Comparison of ENCODE assay signal across 24 cellular contexts in genomic region chr15:98155356-98155755, GRCh38.
DNase-seq lines count a peak whose midpoint lies in the region; ATAC-seq and TF ChIP-seq lines count a peak whose summit lies in the region.
"Had no signal": no experiment of that assay in that cellular context is flagged by ENCODE, and none has a peak within 500 bp of the region (broad histone marks: within the 10 kb centered on the region; RNA-seq: fewer than 3 reads in every experiment).

No MANE protein-coding gene starts in this region.

- DNase-seq in Daoy (ENCODE audit: low read depth) = peak; percentile 54
- peak; percentile 19 for DNase-seq in choroid plexus epithelial cell (ENCODE audit: low read depth)
- DNase-seq in kidney tubule cell (ENCODE audit: low spot score) = peak; percentile 31
- DNase-seq in stomach = no peak
- DNase-seq in WTC11 (ENCODE audit: low spot score) = no peak
- DNase-seq: activated CD8-positive, alpha-beta memory T cell treated with anti-CD3 and anti-CD28 coated beads, Interleukin-2, amount 50 U/mL, for 48 hours; activated effector memory CD4-positive, alpha-beta T cell treated with Interleukin-2 at 50 U/mL for 16 hours; erythroblast; head of caudate nucleus; left ventricle myocardium inferior; MM.1S; NCI-H146; NCI-H2171; NCI-H82; stimulated activated CD4-positive, alpha-beta T cell treated with anti-CD3 and anti-CD28 coated beads, Interleukin-2, amount 100 ng/mL, for 48 hours; stimulated activated naive CD8-positive, alpha-beta T cell treated with anti-CD3 and anti-CD28 coated beads, Interleukin-15, Interleukin-2, amounts not matched to agents 100 U/mL and 50 U/mL, for 24 hours; T-helper 17 cell had no signal

- peaks cover 5% of the 10 kb centered on the region for H3K4me1 Mint-ChIP-seq in WTC11

- POLR2A ChIA-PET in WTC11 (lab: Charles Lee) = no interaction called here

- no peak overlapping the region for H3K4me2 ChIP-seq in Loucy (ENCODE audit: low read depth, low read length, poor library complexity, severe bottlenecking)

- H3K36me3 Mint-ChIP-seq in WTC11 = peaks cover 4% of the 10 kb centered on the region; the same call in 1 of the 2 replicates

- H3K27me3 Mint-ChIP-seq in WTC11 (ENCODE audit: low read depth) = no peaks in the 10 kb centered on the region; the same call in 1 of the 2 replicates
- H3K27me3 Mint-ChIP-seq: T-helper 17 cell had no signal

- no peaks in the 10 kb centered on the region for H3K79me2 ChIP-seq in Loucy (ENCODE audit: insufficient read depth, low read length)

- H3F3A ChIP-seq in Loucy (ENCODE audit: low read depth) = no peaks in the 10 kb centered on the region

- no peaks in the 10 kb centered on the region for H3K9me2 ChIP-seq in Loucy (replicated peaks; ENCODE audit: low read depth, low read length)

- H3K36me3 ChIP-seq in Loucy (ENCODE audit: insufficient read depth, low read length) (no peaks in the 10 kb centered on the region), stomach (no peaks in the 10 kb centered on the region)
- H3K36me3 ChIP-seq: left ventricle myocardium inferior, SJSA1, tibial nerve had no signal

- H3K27ac ChIP-seq in stomach = no peak overlapping the region
- H3K27ac ChIP-seq: left ventricle myocardium inferior, SJSA1, skin epidermis, tibial nerve, VCaP had no signal

- H3K27me3 ChIP-seq in Loucy (ENCODE audit: insufficient read depth, low read length, poor library complexity, severe bottlenecking) (no peaks in the 10 kb centered on the region), stomach (no peaks in the 10 kb centered on the region)
- H3K27me3 ChIP-seq: SJSA1, tibial nerve had no signal

- H2AFZ ChIP-seq in Loucy (ENCODE audit: low read length) = 0 out of 2 replicates have a peak overlapping the region, but pooled peaks have one; percentile 35

- H4K20me1 ChIP-seq in Loucy (ENCODE audit: insufficient read depth, low read length, poor library complexity, severe bottlenecking) = no peaks in the 10 kb centered on the region

- H3K9me3 Mint-ChIP-seq in WTC11 = peaks cover 14% of the 10 kb centered on the region

- TF ChIP-seq EP300 in stomach (IDR thresholded peaks at IDR 0.05) = no peak

- no peak overlapping the region for H3K9ac ChIP-seq in Loucy (ENCODE audit: low read depth, low read length, poor library complexity, severe bottlenecking)

- no peak for TF ChIP-seq CTCF in Loucy (conservative IDR thresholded peaks at IDR 0.05; ENCODE audit: low read length)
- no peak for TF ChIP-seq CTCF in choroid plexus epithelial cell (conservative IDR thresholded peaks at IDR 0.05; ENCODE audit: low read depth, low read length)
- no peak for TF ChIP-seq CTCF in stomach (IDR thresholded peaks at IDR 0.05)
- TF ChIP-seq CTCF in WTC11 (IDR thresholded peaks at IDR 0.05) = no peak

- H3K4me3 Mint-ChIP-seq in WTC11 = no peak overlapping the region
- H3K4me3 Mint-ChIP-seq: T-helper 17 cell had no signal

- intact Hi-C loops in stomach (cut with DNase I; ENCODE audit: low total_unique reads) = no loop called here

- TF ChIP-seq POLR2A in stomach (IDR thresholded peaks at IDR 0.05) = no peak

- H3K9me3 ChIP-seq in Loucy (ENCODE audit: insufficient read depth, low read depth, low read length) (0 out of 2 replicates have a peak, but pooled peaks cover 11% of the 10 kb centered on the region), stomach (no peaks in the 10 kb centered on the region)
- H3K9me3 ChIP-seq: left ventricle myocardium inferior, SJSA1, tibial nerve had no signal

- H3K27ac Mint-ChIP-seq in WTC11 = no peak overlapping the region
- H3K27ac Mint-ChIP-seq: T-helper 17 cell had no signal

- H3K4me1 ChIP-seq in Loucy (ENCODE audit: insufficient read depth, low read length, poor library complexity, severe bottlenecking) (peaks cover 67% of the 10 kb centered on the region), stomach (no peaks in the 10 kb centered on the region)
- H3K4me1 ChIP-seq: left ventricle myocardium inferior, tibial nerve had no signal

- ATAC-seq in WTC11 (no peak), HG03025 (IDR thresholded peaks at IDR 0.05; ENCODE audit: low FRiP score, unreplicated experiment) (no peak)
- ATAC-seq: PC-3; stimulated activated naive CD8-positive, alpha-beta T cell treated with anti-CD3 and anti-CD28 coated beads, Interleukin-15, Interleukin-2, amounts not matched to agents 100 U/mL and 50 U/mL, for 24 hours; T-helper 17 cell had no signal

- no peak overlapping the region for H3K4me3 ChIP-seq in Loucy (ENCODE audit: low read length, poor library complexity, severe bottlenecking)
- H3K4me3 ChIP-seq in choroid plexus epithelial cell (ENCODE audit: low read depth, low read length) = no peak overlapping the region
- no peak overlapping the region for H3K4me3 ChIP-seq in stomach
- H3K4me3 ChIP-seq: left ventricle myocardium inferior, SJSA1, skin epidermis, tibial nerve had no signal

- CTCF ChIA-PET in WTC11 (lab: Charles Lee) = no interaction called here

- 81 to 90% (median 85%) methylated on average over 1 of the region's 1 CpG for WGBS in stomach, 5 donors

TF ChIP-seq in WTC11, 78 proteins besides CTCF, POLR2A, EP300 and RAD21:
- TF ChIP-seq MAX (CRISPR knock-in tag; IDR thresholded peaks at IDR 0.05) (no peak), ZNF281 (CRISPR knock-in tag; IDR thresholded peaks at IDR 0.05) (no peak)
TF ChIP-seq in WTC11: peak in this region for 0.

Comparison
In these comparisons a context has a peak if more than half of its experiments do, and no peak if none do; other contexts are left out.
1. DNase-seq: peak in Daoy (single experiment), choroid plexus epithelial cell (single experiment) and kidney tubule cell (single experiment); none in stomach (single experiment) and WTC11 (single experiment).